ENCODE assay signal across 13 cellular contexts in genomic region chr1:198125995-198126758, GRCh38. TPM values are rescaled to one million over a fixed set of nuclear protein-coding genes. Genes with fewer than 3 reads are reported as not detected.
DNase-seq lines count a peak whose midpoint lies in the region; ATAC-seq, FAIRE-seq and TF ChIP-seq lines count a peak whose summit lies in the region.
"Had no signal": no experiment of that assay in that cellular context is flagged by ENCODE, and none has a peak within 500 bp of the region (broad histone marks: within the 10 kb centered on the region; RNA-seq: fewer than 3 reads in every experiment).

No MANE protein-coding gene starts in this region.

- H3K4me2 ChIP-seq in A549 (peak overlapping the region; percentile 68), IMR-90 (ENCODE audit: low read depth, low read length) (peak overlapping the region; percentile 10; the same call in 1 of the 2 replicates), GM23338 (no peak overlapping the region)

- H2BK120ac ChIP-seq in IMR-90 (ENCODE audit: low read depth, low read length): peak overlapping the region; percentile 45; the same call in 1 of the 2 replicates

- peak; percentile 49 to 74; a peak in 5 of 6 replicates for ATAC-seq in A549
- peak; percentile 52 for ATAC-seq in IMR-90 (ENCODE audit: low read depth)
- peak; percentile 71 for ATAC-seq in body of pancreas
- peak; percentile 76 for ATAC-seq in left lobe of liver
- no peak for ATAC-seq in GM19023 (IDR thresholded peaks at IDR 0.05; ENCODE audit: unreplicated experiment)
- no peak for ATAC-seq in GM23338
- no peak for ATAC-seq in HG03097 (IDR thresholded peaks at IDR 0.05; ENCODE audit: low FRiP score, unreplicated experiment)
- ATAC-seq: effector memory CD8-positive, alpha-beta T cell had no signal

- H4K91ac ChIP-seq in IMR-90 (ENCODE audit: insufficient read depth, low read depth, low read length): no peak overlapping the region

- peaks cover 2% of the 10 kb centered on the region for H3K27me3 Mint-ChIP-seq in GM23338 (ENCODE audit: insufficient read depth, low read depth, poor library complexity)
- H3K27me3 Mint-ChIP-seq: effector memory CD8-positive, alpha-beta T cell had no signal

- H4K8ac ChIP-seq in IMR-90 (ENCODE audit: low read depth in 2 of 2, low read length in 2 of 2): no peak overlapping the region; a peak in 1 of 4 replicates

- DNase-seq in A549 (ENCODE audit: low read depth in 1 of 2, low spot score in 1 of 2) (peak; percentile 25 to 80), IMR-90 (peak; percentile 79), body of pancreas (peak in 1 of 4 donors; percentile 20), left lobe of liver (ENCODE audit: low spot score) (no peak), GM23338 (ENCODE audit: low spot score) (no peak), NCI-H510A treated with DMSO at 0.1 percent for 48 hours (lab: John Stamatoyannopoulos, UW) (no peak)
- DNase-seq: activated CD4-positive, alpha-beta T cell treated with anti-CD3 and anti-CD28 coated beads for 48 hours; activated naive CD4-positive, alpha-beta T cell treated with anti-CD3 and anti-CD28 coated beads, Interleukin-2, amount 10 ng/mL, durations not matched to agents 7 days and 5 days; effector memory CD8-positive, alpha-beta T cell; GF-D8 had no signal

- H3K9me3 Mint-ChIP-seq in GM23338: no peaks in the 10 kb centered on the region
- H3K9me3 Mint-ChIP-seq: activated naive CD4-positive, alpha-beta T cell treated with anti-CD3 and anti-CD28 coated beads, Interleukin-2, amount 10 ng/mL, durations not matched to agents 7 days and 5 days; effector memory CD8-positive, alpha-beta T cell had no signal

- peaks cover 9% of the 10 kb centered on the region; the same call in 1 of the 2 replicates for H3K9me1 ChIP-seq in IMR-90 (ENCODE audit: insufficient read depth, low read length)

- H3K14ac ChIP-seq in IMR-90 (replicated peaks; ENCODE audit: low read depth, low read length): no peak overlapping the region

- TF ChIP-seq POLR2A in A549 (IDR thresholded peaks at IDR 0.05; ENCODE audit: low read length): no peak
- no peak for TF ChIP-seq POLR2A in IMR-90 (IDR thresholded peaks at IDR 0.05; ENCODE audit: low read depth, low read length)
- TF ChIP-seq POLR2A in body of pancreas (IDR thresholded peaks at IDR 0.05): no peak

- dilution Hi-C loops in IMR-90 (cut with HindIII; ENCODE audit: low sequenced_read_pairs, unreplicated experiment): no loop called here

- intact Hi-C loops in IMR-90 (cut with micrococcal nuclease): no loop called here
- intact Hi-C loops in body of pancreas (cut with DNase I): no loop called here

- H4K20me1 ChIP-seq in IMR-90 (ENCODE audit: insufficient read depth, low read length) (no peaks in the 10 kb centered on the region), GM23338 (replicated peaks; ENCODE audit: insufficient read depth) (no peaks in the 10 kb centered on the region)

- WGBS in A549 (ENCODE audit: missing lambda C conversion rate): 10% methylated on average over 2 of the region's 2 CpGs
- WGBS in IMR-90 (ENCODE audit: extremely low coverage in 2 of 2, insufficient read length in 1 of 2), 2 experiments: no CpG with 5 or more reads among the region's 2 CpGs
- WGBS in body of pancreas, 2 donors: 24 to 35% methylated on average over 2 of the region's 2 CpGs

- no peaks in the 10 kb centered on the region for H3F3A ChIP-seq in GM23338 (replicated peaks; ENCODE audit: low read depth)

- H4K5ac ChIP-seq in IMR-90 (ENCODE audit: low read depth, low read length): peak overlapping the region; percentile 41; the same call in 1 of the 2 replicates

- no peak overlapping the region for H3K9ac ChIP-seq in IMR-90 (ENCODE audit: low read depth, low read length)

- H3K56ac ChIP-seq in IMR-90 (ENCODE audit: extremely low read depth, insufficient read depth, low read length): no peak overlapping the region

- peak; percentile 54 for FAIRE-seq in A549 (lab: Jason Lieb, UNC)

- H3K18ac ChIP-seq in IMR-90 (ENCODE audit: low read depth, low read length): no peak overlapping the region; the same call in 1 of the 2 replicates

- peak overlapping the region; percentile 11 to 30; a peak in 4 of 6 replicates for H3K27ac ChIP-seq in A549
- no peak overlapping the region for H3K27ac ChIP-seq in IMR-90 (ENCODE audit: insufficient read depth, low read length)
- H3K27ac ChIP-seq in body of pancreas: no peak overlapping the region
- H3K27ac ChIP-seq in GM23338 (ENCODE audit: low read depth): no peak overlapping the region
- H3K27ac ChIP-seq: thoracic aorta had no signal

- no peak overlapping the region for H2AK5ac ChIP-seq in IMR-90 (ENCODE audit: low read depth, low read length)

- H3K4me3 ChIP-seq in A549 (no peak overlapping the region), IMR-90 (ENCODE audit: insufficient read depth, low read depth, low read length) (no peak overlapping the region), body of pancreas (no peak overlapping the region), GM23338 (no peak overlapping the region)
- H3K4me3 ChIP-seq: thoracic aorta had no signal

- H3K79me2 ChIP-seq in GM23338 (replicated peaks; ENCODE audit: insufficient read depth): no peaks in the 10 kb centered on the region

- TF ChIP-seq RAD21 in A549 (conservative IDR thresholded peaks at IDR 0.05 in 1 of 2, IDR thresholded peaks at IDR 0.05 in 1 of 2) (no peak), IMR-90 (IDR thresholded peaks at IDR 0.05; ENCODE audit: low read length) (no peak)

- CTCF ChIA-PET in A549 (lab: Yijun Ruan, JAX) (interaction anchor here (0.6 to 1.3 kb wide), 3 partner anchors 24 to 323 kb away, joined by 3 to 4 read pairs (median 3); no protein-coding TSS in a partner anchor), IMR-90 (lab: Yijun Ruan, JAX) (interaction anchor here (1.3 kb wide), 1 partner anchor 8 kb away, joined by 3 read pairs; no protein-coding TSS in a partner anchor)

- in situ Hi-C loops in IMR-90 (cut with MboI; ENCODE audit: low sequenced_read_pairs): no loop called here

- TF ChIP-seq CTCF in A549 (IDR thresholded peaks at IDR 0.05) (no peak), IMR-90 (conservative IDR thresholded peaks at IDR 0.05; ENCODE audit: low read depth, low read length) (no peak; the same call in 1 of the 2 replicates), body of pancreas (IDR thresholded peaks at IDR 0.05) (no peak), GM23338 (conservative IDR thresholded peaks at IDR 0.05; ENCODE audit: low read depth in 2 of 2) (no peak)

- no peaks in the 10 kb centered on the region for H3K9me3 ChIP-seq in A549
- no peaks in the 10 kb centered on the region for H3K9me3 ChIP-seq in IMR-90 (ENCODE audit: control insufficient read depth, insufficient read depth, low read length)
- H3K9me3 ChIP-seq in body of pancreas: no peaks in the 10 kb centered on the region
- H3K9me3 ChIP-seq: thoracic aorta had no signal

- BruUV-seq in IMR-90 (replicated peaks; lab: Mats Ljungman, UMichigan): no TSS peak

- no peak overlapping the region for H3K4ac ChIP-seq in IMR-90 (ENCODE audit: low read depth, low read length)

- H3K4me3 Mint-ChIP-seq in GM23338: no peak overlapping the region
- H3K4me3 Mint-ChIP-seq: activated naive CD4-positive, alpha-beta T cell treated with anti-CD3 and anti-CD28 coated beads, Interleukin-2, amount 10 ng/mL, durations not matched to agents 7 days and 5 days; effector memory CD8-positive, alpha-beta T cell had no signal

- peaks cover 71% of the 10 kb centered on the region for H3K4me1 ChIP-seq in A549
- peaks cover 3% of the 10 kb centered on the region for H3K4me1 ChIP-seq in IMR-90 (ENCODE audit: control insufficient read depth, insufficient read depth, low read length)
- no peaks in the 10 kb centered on the region for H3K4me1 ChIP-seq in body of pancreas
- H3K4me1 ChIP-seq in GM23338 (ENCODE audit: insufficient read depth): no peaks in the 10 kb centered on the region

- POLR2A ChIA-PET in A549 (lab: Yijun Ruan, JAX) (interaction anchor here (0.7 to 1.5 kb wide), 3 partner anchors 31 to 172 kb away, joined by 3 to 5 read pairs (median 3); partner anchors contain the start of gene NEK7), IMR-90 (lab: Charles Lee; ENCODE audit: unreplicated experiment) (no interaction called here)

- H3K27ac Mint-ChIP-seq in GM23338: no peak overlapping the region
- H3K27ac Mint-ChIP-seq: activated naive CD4-positive, alpha-beta T cell treated with anti-CD3 and anti-CD28 coated beads, Interleukin-2, amount 10 ng/mL, durations not matched to agents 7 days and 5 days; effector memory CD8-positive, alpha-beta T cell had no signal

- H3K4me1 Mint-ChIP-seq in GM23338: no peaks in the 10 kb centered on the region; the same call in 2 of the 3 replicates
- H3K4me1 Mint-ChIP-seq: activated naive CD4-positive, alpha-beta T cell treated with anti-CD3 and anti-CD28 coated beads, Interleukin-2, amount 10 ng/mL, durations not matched to agents 7 days and 5 days had no signal

- H2BK15ac ChIP-seq in IMR-90 (ENCODE audit: low read depth, low read length): no peak overlapping the region

- no peak for TF ChIP-seq EP300 in A549 (IDR thresholded peaks at IDR 0.05)

- H3K27me3 ChIP-seq in IMR-90 (ENCODE audit: control insufficient read depth, insufficient read depth, low read length): no peaks in the 10 kb centered on the region
- no peaks in the 10 kb centered on the region for H3K27me3 ChIP-seq in body of pancreas
- no peaks in the 10 kb centered on the region for H3K27me3 ChIP-seq in GM23338 (ENCODE audit: insufficient read depth)

- H3K36me3 Mint-ChIP-seq in GM23338 (ENCODE audit: low read depth): no peaks in the 10 kb centered on the region
- H3K36me3 Mint-ChIP-seq: activated naive CD4-positive, alpha-beta T cell treated with anti-CD3 and anti-CD28 coated beads, Interleukin-2, amount 10 ng/mL, durations not matched to agents 7 days and 5 days had no signal

- H3K9me2 ChIP-seq in GM23338 (ENCODE audit: insufficient read depth): no peaks in the 10 kb centered on the region

- peak overlapping the region; percentile 64 for H2BK5ac ChIP-seq in IMR-90 (ENCODE audit: low read depth, low read length, poor library complexity, severe bottlenecking)

- no peak overlapping the region for H2AK9ac ChIP-seq in IMR-90 (replicated peaks; ENCODE audit: low read depth, low read length, poor library complexity)

- no peak overlapping the region; the same call in none of the 2 replicates for H2BK20ac ChIP-seq in IMR-90 (ENCODE audit: low read depth, low read length)

- H3K36me3 ChIP-seq in IMR-90 (ENCODE audit: control insufficient read depth, insufficient read depth, low read length): no peaks in the 10 kb centered on the region
- H3K36me3 ChIP-seq in body of pancreas (replicated peaks in 1 of 2; ENCODE audit: insufficient read depth in 1 of 2, low read depth in 2 of 2): no peaks in the 10 kb centered on the region
- H3K36me3 ChIP-seq in GM23338 (ENCODE audit: insufficient read depth): no peaks in the 10 kb centered on the region
- H3K36me3 ChIP-seq: thoracic aorta had no signal

- no peak overlapping the region for H2AFZ ChIP-seq in IMR-90 (replicated peaks; ENCODE audit: low read length, poor library complexity)
- H2AFZ ChIP-seq in GM23338: no peak overlapping the region

- no peak overlapping the region for H3K23ac ChIP-seq in IMR-90 (ENCODE audit: low read depth, low read length)

- H3K79me1 ChIP-seq in IMR-90 (ENCODE audit: low read depth in 1 of 2, low read length in 2 of 2): peaks cover 0 to 4% of the 10 kb centered on the region in 2 experiments; a peak in 1 of 4 replicates

RNA-seq across cellular contexts. Expression of gene NEK7, which starts 30.6 kb away (rescaled TPM):
- polyA plus RNA-seq in A549 (2011; rRNA removed): 62.9 and 66.9 TPM in 2 replicates
- 10.6 and 12.6 TPM in 2 replicates for polyA plus RNA-seq in A549 (2012; cell fraction: cytosol; rRNA removed)
- 5.6 and 6.7 TPM in 2 replicates for polyA plus RNA-seq in A549 (2012; cell fraction: nucleus; rRNA removed)
- 13.1 to 16.0 TPM (median 15.9 TPM) in 3 replicates for polyA plus RNA-seq in A549 (2017; fragmentation: RNase III; extraction: RNeasy Plus Mini Kit Qiagen cat#74134 plus additional on column Dnase treatment)
- 28.0 and 34.1 TPM in 2 replicates for polyA minus RNA-seq in A549 (2011; rRNA and poly(A)+ RNA removed)
- total RNA-seq in IMR-90 (2012; rRNA removed): 297 and 467 TPM in 2 replicates
- polyA plus RNA-seq in IMR-90 (2012; rRNA removed): 82.8 and 89.0 TPM in 2 replicates
- polyA plus RNA-seq in IMR-90 (2012; cell fraction: cytosol; rRNA removed): 23.2 and 34.7 TPM in 2 replicates
- 11.9 and 86.4 TPM in 2 replicates for polyA plus RNA-seq in IMR-90 (2012; cell fraction: nucleus; rRNA removed; ENCODE audit: low replicate concordance)
- total RNA-seq in body of pancreas: 10 to 100 TPM; 39.2 to 49.5 TPM
- 21.4 TPM for total RNA-seq in left lobe of liver
- total RNA-seq in GM23338 (2014; rRNA removed; shearing (Covaris generic)): 15.3 and 18.6 TPM in 2 replicates
- polyA plus RNA-seq in GM23338 (2016; fragmentation: Nextera tagmentation; extraction: Ambion mirVana): 3.2 and 4.8 TPM in 2 replicates

Comparison
In these comparisons a context has a peak if more than half of its experiments do, and no peak if none do; other contexts are left out.
1. ATAC-seq: peak in A549 (2 of 2), IMR-90 (single experiment), body of pancreas (single experiment) and left lobe of liver (single experiment); none in GM19023 (single experiment), GM23338 (single experiment) and HG03097 (single experiment).
2. DNase-seq: peak in A549 (2 of 2) and IMR-90 (single experiment); none in left lobe of liver (single experiment), GM23338 (single experiment) and NCI-H510A treated with DMSO at 0.1 percent for 48 hours (single experiment).
3. H3K27ac ChIP-seq: peak in A549 (2 of 2); none in IMR-90 (single experiment), body of pancreas (0 of 4) and GM23338 (single experiment).